17 cellular contexts compared by ENCODE assay signal in the genomic region with DNA sequence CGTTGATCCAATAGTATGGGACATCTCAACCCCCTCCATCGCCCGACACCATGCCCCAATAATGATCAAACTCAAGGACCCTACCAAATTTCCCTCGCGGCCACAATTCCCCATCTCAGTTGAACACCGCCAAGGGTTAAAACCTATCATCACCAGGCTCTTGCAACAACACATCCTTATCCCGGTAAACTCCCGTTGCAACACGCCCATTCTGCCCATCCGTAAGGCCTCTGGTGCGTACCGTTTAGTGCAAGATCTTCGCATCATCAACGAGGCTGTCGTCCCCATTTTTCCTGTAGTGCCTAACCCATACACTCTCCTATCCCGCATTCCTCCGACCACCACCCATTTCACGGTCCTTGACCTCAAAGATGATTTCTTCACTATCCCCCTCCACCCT.
"Had no signal": no experiment of that assay in that cellular context is flagged by ENCODE, and none has a peak within 500 bp of the region (broad histone marks: within the 10 kb centered on the region; RNA-seq: fewer than 3 reads in every experiment).

No MANE protein-coding gene starts in this region.

- DNase-seq: KBM-7, MV-4-11, NCI-H1048, NCI-H1105, NCI-H1417 treated with DMSO at 0.1 percent for 48 hours, NCI-H146, NCI-H1694 treated with DMSO at 0.1 percent for 48 hours, NCI-H1930, NCI-H2081, NCI-H2107, NCI-H2227 treated with DMSO at 0.1 percent for 48 hours, NCI-H524, NCI-H526 treated with DMSO at 0.1 percent for 48 hours, NCI-H748 treated with DMSO at 0.1 percent for 48 hours, PC-3, SHP77 had no signal

- H3K27ac ChIP-seq: RWPE1 had no signal
